1 cellular context compared by ENCODE assay signal in the genomic region with DNA sequence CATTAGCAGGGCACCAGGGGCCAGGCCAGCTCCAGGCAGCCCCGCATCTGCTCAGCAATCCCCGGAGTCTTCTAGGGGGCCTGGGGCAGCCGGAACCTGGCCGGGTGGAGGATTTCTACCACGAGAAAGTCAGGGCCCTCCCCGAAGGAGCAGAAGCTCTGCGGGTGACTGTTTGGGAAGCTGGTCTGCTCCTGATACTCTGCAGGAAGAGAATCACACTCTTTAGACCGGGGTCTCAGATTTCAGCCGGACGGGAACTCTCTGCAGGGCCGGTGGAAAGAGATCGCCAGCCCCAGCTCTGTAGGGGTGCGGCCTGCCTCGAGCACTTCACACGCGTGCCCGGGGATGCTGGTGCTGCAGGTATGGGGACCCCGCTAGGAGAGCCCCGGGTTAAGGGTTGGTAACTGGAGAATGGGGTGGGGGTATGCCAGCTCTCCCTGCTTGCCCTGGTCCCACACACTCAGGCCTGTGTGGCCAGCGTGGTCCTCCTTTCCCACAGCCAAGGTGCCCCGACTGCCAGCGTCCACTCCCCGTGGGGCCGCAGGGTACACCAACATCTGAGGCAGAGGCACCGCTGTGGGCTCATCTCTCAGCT.
TF ChIP-seq lines count a peak whose summit lies in the region.

No MANE protein-coding gene starts in this region.

TF ChIP-seq in H1, 55 proteins besides CTCF, POLR2A, EP300 and RAD21:
- no peak for TF ChIP-seq CBX5 (IDR thresholded peaks at IDR 0.05; ENCODE audit: low read depth, low read length)
- TF ChIP-seq, protein P1, sequence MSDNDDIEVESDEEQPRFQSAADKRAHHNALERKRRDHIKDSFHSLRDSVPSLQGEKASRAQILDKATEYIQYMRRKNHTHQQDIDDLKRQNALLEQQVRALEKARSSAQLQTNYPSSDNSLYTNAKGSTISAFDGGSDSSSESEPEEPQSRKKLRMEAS (IDR thresholded peaks at IDR 0.05): no peak
- no peak for TF ChIP-seq RFX5 (IDR thresholded peaks at IDR 0.05; ENCODE audit: borderline replicate concordance, low read depth, low read length)
- no peak for TF ChIP-seq PHF8 (conservative IDR thresholded peaks at IDR 0.05; ENCODE audit: low read depth, low read length)
- TF ChIP-seq YY1 (IDR thresholded peaks at IDR 0.05; ENCODE audit: low read depth, low read length): no peak
- TF ChIP-seq TBP (IDR thresholded peaks at IDR 0.05; ENCODE audit: low read depth, low read length): peak; percentile 22; the same call in 1 of the 2 replicates
